9 cellular contexts compared by ENCODE assay signal in the genomic region with DNA sequence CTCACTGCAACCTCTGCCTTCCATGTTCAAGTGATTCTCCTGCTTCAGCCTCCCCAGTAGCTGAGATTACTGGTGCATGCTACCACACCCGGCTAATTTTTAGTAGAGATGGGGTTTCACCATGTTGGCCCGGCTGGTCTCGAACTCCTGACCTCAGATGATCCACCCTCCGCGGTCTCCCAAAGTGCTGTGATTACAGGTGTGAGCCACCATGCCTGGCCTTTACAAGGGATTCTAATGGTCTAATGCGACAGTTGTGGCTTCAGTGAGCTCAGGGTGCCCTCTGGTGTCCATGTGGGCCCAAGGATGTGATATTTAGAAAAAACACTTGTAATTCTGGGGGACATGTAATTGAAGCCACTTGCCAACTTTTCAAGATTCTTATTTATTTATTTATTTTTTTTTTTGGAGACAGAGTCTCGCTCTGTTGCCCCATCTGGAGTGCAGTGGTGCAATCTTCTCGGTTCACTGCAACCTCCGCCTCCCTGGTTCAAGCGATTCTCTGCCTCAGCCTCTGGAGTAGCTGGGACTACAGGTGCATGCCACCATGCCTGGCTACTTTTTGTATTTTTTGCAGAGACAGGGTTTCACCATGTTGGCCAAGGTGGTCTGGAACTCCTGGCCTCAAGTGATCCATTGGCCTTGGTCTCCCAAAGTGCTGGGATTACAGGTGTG. TPM values are rescaled to one million over a fixed set of nuclear protein-coding genes. Genes with fewer than 3 reads are reported as not detected.
DNase-seq lines count a peak whose midpoint lies in the region; ATAC-seq, FAIRE-seq and TF ChIP-seq lines count a peak whose summit lies in the region.
"Not testable (repeated sequence)": the region's sequence is repeated elsewhere in the genome, so short reads cannot be mapped to it uniquely, and the experiment has no call there.
"Had no signal": no experiment of that assay in that cellular context is flagged by ENCODE, and none has a peak within 500 bp of the region (broad histone marks: within the 10 kb centered on the region; RNA-seq: fewer than 3 reads in every experiment).

No MANE protein-coding gene starts in this region.

- DNase-seq in EH (ENCODE audit: low read depth), result peak; percentile 78
- DNase-seq in LNCaP clone FGC (ENCODE audit: low read depth), result peak; percentile 63
- DNase-seq in NK-92 treated with Interleukin-12 subunit alpha and Interleukin-12 subunit beta, amount 100 ng/mL, for 24 hours (lab: John Stamatoyannopoulos, UW), result peak; percentile 39
- DNase-seq in activated CD4-positive, alpha-beta T cell treated with anti-CD3 and anti-CD28 coated beads for 1 hour, result peak; percentile 26
- peak; percentile 75 for DNase-seq in left ventricle myocardium superior
- peak in 5 of 6 donors; percentile 61 to 83 (median 69) for DNase-seq in pancreas
- DNase-seq in type B pancreatic cell (ENCODE audit: extremely low spot score, unreplicated experiment), result not testable (repeated sequence)

- H3K9me3 Mint-ChIP-seq in brain, type B pancreatic cell: not testable (repeated sequence)

- not testable (repeated sequence) for FAIRE-seq in pancreas (lab: Jason Lieb, UNC)

- peak overlapping the region in 1 of 5 experiments; percentile 88 for H3K27ac Mint-ChIP-seq in brain
- not testable (repeated sequence) for H3K27ac Mint-ChIP-seq in type B pancreatic cell

- not testable (repeated sequence) for H3K27me3 Mint-ChIP-seq in brain, type B pancreatic cell

- ATAC-seq in left ventricle myocardium superior, result peak; percentile 23
- peak in 3 of 4 donors; percentile 31 to 56 (median 44) for ATAC-seq in pancreas

- H3K4me3 Mint-ChIP-seq in brain, result peak overlapping the region in 2 of 5 experiments; percentile 7 to 63
- not testable (repeated sequence) for H3K4me3 Mint-ChIP-seq in type B pancreatic cell

- peaks cover 25% of the 10 kb centered on the region for H3K4me1 Mint-ChIP-seq in brain
- H3K4me1 Mint-ChIP-seq in type B pancreatic cell (ENCODE audit: unreplicated experiment), result not testable (repeated sequence)

- peaks cover 3 to 13% (median 4%) of the 10 kb centered on the region in 3 donors for H3K4me1 ChIP-seq in pancreas

- not testable (repeated sequence) for H3K9me3 ChIP-seq in pancreas

- not testable (repeated sequence) for H3K36me3 Mint-ChIP-seq in brain, type B pancreatic cell

- not testable (repeated sequence) for H3K36me3 ChIP-seq in pancreas

- intact Hi-C loops in left ventricle myocardium superior (cut with micrococcal nuclease) (loop anchor here (5.0 kb wide), 1 partner anchor 55 kb away; the partner anchor contains the start of gene PSORS1C2), pancreas (cut with DNase I) (loop anchor here in 2 of 3 donors (2.0 to 10.0 kb wide), 3 partner anchors 54 to 172 kb away; partner anchors contain the start of gene PSORS1C2 (in 1 of the 2))

- not testable (repeated sequence) for H3K27me3 ChIP-seq in pancreas

- peak; percentile 80 for TF ChIP-seq CTCF in LNCaP clone FGC (IDR thresholded peaks at IDR 0.05; ENCODE audit: control insufficient read depth, extremely low read depth, insufficient read depth)
- peak; percentile 73 to 75 for TF ChIP-seq CTCF in brain (conservative IDR thresholded peaks at IDR 0.05)
- TF ChIP-seq CTCF in pancreas (IDR thresholded peaks at IDR 0.05), result peak in 3 of 4 donors; percentile 26 to 49 (median 39)
- TF ChIP-seq CTCF in type B pancreatic cell (conservative IDR thresholded peaks at IDR 0.05), result peak; percentile 75

- not testable (repeated sequence) for H3K4me3 ChIP-seq in LNCaP clone FGC (ENCODE audit: low read depth, low read length); pancreas

- H3K27ac ChIP-seq in pancreas, result not testable (repeated sequence)

- 52 to 56% methylated on average over 10 of the region's 10 CpGs for WGBS in pancreas, 2 donors

RNA-seq across cellular contexts. Expression of gene POU5F1, which starts 22.1 kb away (rescaled TPM):
- not detected for polyA plus RNA-seq in brain (ENCODE audit: insufficient read depth, low read depth, low replicate concordance)
- total RNA-seq in left ventricle myocardium superior, result 0.67 TPM
- 10 to 100 TPM in 1 of 6 donors, 1 to 10 TPM in 5; 1.1 to 23.6 (median 3.2) TPM for total RNA-seq in pancreas
- polyA plus RNA-seq in pancreas, result 10 to 100 TPM in 1 of 2 donors, 1 to 10 TPM in 1; 8.6 to 32.1 TPM
- total RNA-seq in type B pancreatic cell (ENCODE audit: low replicate concordance), result not detected in 2 replicates

RNA-seq across cellular contexts. Expression of gene TCF19, which starts 34.2 kb away (rescaled TPM):
- polyA plus RNA-seq in brain (ENCODE audit: insufficient read depth, low read depth, low replicate concordance) (95.6 TPM), pancreas (1 to 10 TPM; 1.9 to 3.4 TPM)
- total RNA-seq in left ventricle myocardium superior (5.6 TPM), pancreas (1 to 10 TPM in 5 of 6 donors, under 1 TPM in 1; 0.83 to 2.4 (median 1.8) TPM), type B pancreatic cell (ENCODE audit: low replicate concordance) (8.9 and 18.9 TPM in 2 replicates)

RNA-seq across cellular contexts. Expression of gene CCHCR1, which starts 35.0 kb away (rescaled TPM):
- 33.8 TPM for polyA plus RNA-seq in brain (ENCODE audit: insufficient read depth, low read depth, low replicate concordance)
- total RNA-seq in left ventricle myocardium superior, result 11.2 TPM
- total RNA-seq in pancreas, result 10 to 100 TPM in 5 of 6 donors, 1 to 10 TPM in 1; 6.7 to 19.3 (median 11.3) TPM
- polyA plus RNA-seq in pancreas, result 10 to 100 TPM; 22.3 to 27.0 TPM
- total RNA-seq in type B pancreatic cell (ENCODE audit: low replicate concordance), result 21.9 and 36.8 TPM in 2 replicates

RNA-seq across cellular contexts. Expression of gene PSORS1C2, which starts 53.7 kb away (rescaled TPM):
- polyA plus RNA-seq in brain (ENCODE audit: insufficient read depth, low read depth, low replicate concordance) (not detected), pancreas (not detected)
- total RNA-seq in left ventricle myocardium superior (not detected), pancreas (not detected), type B pancreatic cell (ENCODE audit: low replicate concordance) (not detected in 2 replicates)
- total RNA-seq: omental fat pad had no signal
